Comparison of ENCODE assay signal across 19 cellular contexts in the genomic region with DNA sequence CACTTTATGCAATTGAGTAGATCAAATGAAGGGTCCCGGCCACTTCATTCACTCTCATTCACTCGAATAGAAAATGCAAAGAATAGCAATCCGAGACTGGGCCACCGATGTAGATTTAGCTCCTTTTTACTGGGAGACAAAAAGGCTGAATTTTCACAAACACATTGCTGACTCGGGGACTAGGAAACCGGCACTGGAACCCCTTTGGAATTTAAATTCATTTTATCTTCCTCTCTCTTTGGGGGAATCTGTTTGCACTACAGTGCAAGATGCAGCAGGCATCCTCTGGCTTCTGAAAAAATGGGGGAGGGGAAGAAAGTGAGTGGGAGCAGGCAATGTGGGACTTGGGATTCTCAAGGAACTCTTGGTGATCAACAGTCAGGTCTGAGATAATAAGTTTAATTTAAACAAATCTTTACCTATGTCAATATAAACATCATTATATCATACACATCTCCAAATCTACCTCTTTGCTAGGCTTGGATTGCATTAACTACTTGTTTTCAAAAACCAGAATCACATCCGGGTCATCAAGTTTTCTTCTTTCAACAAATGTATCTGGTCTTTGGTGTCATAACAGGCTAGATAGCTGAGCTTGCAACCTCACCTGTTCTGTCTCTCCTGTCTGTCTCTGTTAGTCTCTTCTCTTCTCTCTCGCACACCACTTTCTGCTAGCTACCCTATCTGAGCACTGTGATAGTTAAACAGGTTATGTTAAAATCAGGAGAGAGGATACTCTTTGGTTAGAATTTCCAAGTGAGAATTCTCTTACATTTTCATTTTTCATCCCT. TPM values are rescaled to one million over a fixed set of nuclear protein-coding genes. Genes with fewer than 3 reads are reported as not detected.
"Had no signal": no experiment of that assay in that cellular context is flagged by ENCODE, and none has a peak within 500 bp of the region (broad histone marks: within the 10 kb centered on the region; RNA-seq: fewer than 3 reads in every experiment).

No MANE protein-coding gene starts in this region.

- DNase-seq: activated naive CD4-positive, alpha-beta T cell; activated naive CD8-positive, alpha-beta T cell treated with anti-CD3 and anti-CD28 coated beads, Interleukin-2, amount 10 ng/mL, durations not matched to agents 7 days and 5 days; activated T-cell treated with anti-CD3 and anti-CD28 coated beads, Interleukin-2, amount 50 U/mL, for 24 hours; amniotic stem cell; colonic mucosa; erythroblast; foreskin keratinocyte; left ventricle myocardium inferior; natural killer cell; occipital lobe; stimulated activated CD4-positive, alpha-beta T cell treated with anti-CD3 and anti-CD28 coated beads, Interleukin-2, amount 100 ng/mL, for 48 hours; stimulated activated CD8-positive, alpha-beta memory T cell treated with anti-CD3 and anti-CD28 coated beads, Interleukin-4, amount 100 ng/mL, for 48 hours; stimulated activated naive B cell treated with anti-CD40 and anti-IgM and Interleukin-4, amounts not matched to agents 10 μg/mL and 1 μg/mL and 100 μg/mL, for 72 hours; transverse colon; uterus had no signal

- H3K4me3 ChIP-seq: colonic mucosa, left ventricle myocardium inferior, smooth muscle cell, transverse colon, uterus had no signal

- H3K27ac Mint-ChIP-seq: activated naive CD8-positive, alpha-beta T cell treated with anti-CD3 and anti-CD28 coated beads, Interleukin-2, amount 10 ng/mL, durations not matched to agents 7 days and 5 days; activated T-cell treated with anti-CD3 and anti-CD28 coated beads, Interleukin-2, amount 50 U/mL, for 24 hours; activated T-helper 17 cell treated with anti-CD3 and anti-CD28 coated beads, Interleukin-2, amount 50 U/mL, for 72 hours; natural killer cell; stimulated activated naive B cell treated with anti-CD40 and anti-IgM and Interleukin-4, amounts not matched to agents 10 μg/mL and 1 μg/mL and 100 μg/mL, for 72 hours had no signal

- H3K27ac ChIP-seq: colonic mucosa, foreskin keratinocyte, left ventricle myocardium inferior, transverse colon, uterus, VCaP had no signal

- H3K4me3 Mint-ChIP-seq: activated naive CD8-positive, alpha-beta T cell treated with anti-CD3 and anti-CD28 coated beads, Interleukin-2, amount 10 ng/mL, durations not matched to agents 7 days and 5 days; activated T-cell treated with anti-CD3 and anti-CD28 coated beads, Interleukin-2, amount 50 U/mL, for 24 hours; activated T-helper 17 cell treated with anti-CD3 and anti-CD28 coated beads, Interleukin-2, amount 50 U/mL, for 72 hours; natural killer cell; stimulated activated naive B cell treated with anti-CD40 and anti-IgM and Interleukin-4, amounts not matched to agents 10 μg/mL and 1 μg/mL and 100 μg/mL, for 72 hours had no signal

- H3K4me1 ChIP-seq: foreskin keratinocyte had no signal

- H3K36me3 ChIP-seq: colonic mucosa, left ventricle myocardium inferior, transverse colon, uterus had no signal

- H3K36me3 Mint-ChIP-seq: natural killer cell had no signal

- H3K9me3 ChIP-seq: colonic mucosa, left ventricle myocardium inferior, transverse colon, uterus had no signal

- H3K9me3 Mint-ChIP-seq: activated naive CD8-positive, alpha-beta T cell treated with anti-CD3 and anti-CD28 coated beads, Interleukin-2, amount 10 ng/mL, durations not matched to agents 7 days and 5 days; activated T-cell treated with anti-CD3 and anti-CD28 coated beads, Interleukin-2, amount 50 U/mL, for 24 hours; activated T-helper 17 cell treated with anti-CD3 and anti-CD28 coated beads, Interleukin-2, amount 50 U/mL, for 72 hours; natural killer cell; stimulated activated naive B cell treated with anti-CD40 and anti-IgM and Interleukin-4, amounts not matched to agents 10 μg/mL and 1 μg/mL and 100 μg/mL, for 72 hours had no signal

- H3K4me2 ChIP-seq: smooth muscle cell had no signal

- ATAC-seq: activated T-helper 17 cell treated with anti-CD3 and anti-CD28 coated beads, Interleukin-2, amount 50 U/mL, for 72 hours; foreskin keratinocyte; natural killer cell; sciatic nerve; stimulated activated naive B cell treated with anti-CD40 and anti-IgM and Interleukin-4, amounts not matched to agents 10 μg/mL and 1 μg/mL and 100 μg/mL, for 72 hours had no signal

RNA-seq across cellular contexts. Expression of a gene that starts 6.6 kb away (rescaled TPM):
- polyA plus RNA-seq: foreskin keratinocyte, smooth muscle cell had no signal
